In genomic region chr17:32128470-32128869, GRCh38 we compare ENCODE assay signal across 7 cellular contexts. TPM values are rescaled to one million over a fixed set of nuclear protein-coding genes. Genes with fewer than 3 reads are reported as not detected.
DNase-seq lines count a peak whose midpoint lies in the region; ATAC-seq and TF ChIP-seq lines count a peak whose summit lies in the region.
"Not testable (repeated sequence)": the region's sequence is repeated elsewhere in the genome, so short reads cannot be mapped to it uniquely, and the experiment has no call there.

No MANE protein-coding gene starts in this region.

- H3K36me3 Mint-ChIP-seq in activated B cell treated with CpG ODN at 0.5 μM for 24 hours (ENCODE audit: low read depth) = not testable (repeated sequence)

- peak; percentile 16 for DNase-seq in ELR (ENCODE audit: low read depth)
- peak; percentile 5 for DNase-seq in NCI-H2081 treated with DMSO at 0.1 percent for 48 hours (lab: John Stamatoyannopoulos, UW)
- DNase-seq in activated B cell treated with CpG ODN at 0.5 μM for 24 hours; astrocyte of the cerebellum (ENCODE audit: low read depth); lower lobe of right lung; gastrocnemius medialis: not testable (repeated sequence)

- not testable (repeated sequence) for TF ChIP-seq POLR2A in gastrocnemius medialis (IDR thresholded peaks at IDR 0.05)

- peaks cover 21% of the 10 kb centered on the region for H3K4me1 Mint-ChIP-seq in activated B cell treated with CpG ODN at 0.5 μM for 24 hours

- in situ Hi-C loops in astrocyte of the cerebellum (cut with HindIII; ENCODE audit: low sequenced_read_pairs); gastrocnemius medialis (cut with MboI; ENCODE audit: low sequenced_read_pairs in 4 of 4): not testable (repeated sequence)

- H3K9me3 Mint-ChIP-seq in activated B cell treated with CpG ODN at 0.5 μM for 24 hours = not testable (repeated sequence)

- peak overlapping the region; percentile 96 for H3K4me3 Mint-ChIP-seq in activated B cell treated with CpG ODN at 0.5 μM for 24 hours

- not testable (repeated sequence) for H3K27me3 Mint-ChIP-seq in activated B cell treated with CpG ODN at 0.5 μM for 24 hours

- CTCF ChIA-PET in activated B cell treated with CpG ODN at 0.5 μM for 24 hours (lab: Charles Lee) = interaction anchor here (1.5 kb wide), 1 partner anchor 11 kb away, joined by 12 read pairs; no protein-coding TSS in a partner anchor

- not testable (repeated sequence) for H3K36me3 ChIP-seq in lower lobe of right lung, gastrocnemius medialis

- H3K4me1 ChIP-seq in lower lobe of right lung (peaks cover 15% of the 10 kb centered on the region), gastrocnemius medialis (peaks cover 3 to 11% of the 10 kb centered on the region in 2 donors)

- not testable (repeated sequence) for H3K27me3 ChIP-seq in lower lobe of right lung (ENCODE audit: low read depth); gastrocnemius medialis

- POLR2A ChIA-PET in activated B cell treated with CpG ODN at 0.5 μM for 24 hours (lab: Charles Lee) = interaction anchor here (0.7 to 2.2 kb wide), 3 partner anchors 10 to 724 kb away, joined by 3 to 5 read pairs (median 3); partner anchors contain the start of gene RHOT1

- H3K4me3 ChIP-seq in astrocyte of the cerebellum (ENCODE audit: low read depth, low read length) = peak overlapping the region; percentile 69
- peak overlapping the region; percentile 69 for H3K4me3 ChIP-seq in lower lobe of right lung
- H3K4me3 ChIP-seq in gastrocnemius medialis = peak overlapping the region; percentile 66 to 78 (median 72)

- H3K27ac Mint-ChIP-seq in activated B cell treated with CpG ODN at 0.5 μM for 24 hours = peak overlapping the region; percentile 24

- not testable (repeated sequence) for ATAC-seq in activated B cell treated with CpG ODN at 0.5 μM for 24 hours (ENCODE audit: low read depth); lower lobe of right lung; gastrocnemius medialis
- ATAC-seq in esophagus mucosa = peak; percentile 39

- intact Hi-C loops in activated B cell treated with CpG ODN at 0.5 μM for 24 hours (cut with micrococcal nuclease); lower lobe of right lung (cut with DNase I); gastrocnemius medialis (cut with DNase I; ENCODE audit: low total_unique reads): not testable (repeated sequence)

- H3K9me3 ChIP-seq in lower lobe of right lung, gastrocnemius medialis: not testable (repeated sequence)

- not testable (repeated sequence) for TF ChIP-seq CTCF in activated B cell treated with CpG ODN at 0.5 μM for 24 hours (IDR thresholded peaks at IDR 0.05); astrocyte of the cerebellum (IDR thresholded peaks at IDR 0.05; ENCODE audit: low read depth, low read length, missing control alignments); lower lobe of right lung (IDR thresholded peaks at IDR 0.05); gastrocnemius medialis (IDR thresholded peaks at IDR 0.05 in 4 of 5, conservative IDR thresholded peaks at IDR 0.05 in 1 of 5)

- peak overlapping the region; percentile 90 for H3K27ac ChIP-seq in lower lobe of right lung
- H3K27ac ChIP-seq in gastrocnemius medialis = peak overlapping the region in 2 of 4 donors; percentile 75 to 87

RNA-seq across cellular contexts. Expression of gene RHOT1, which starts 13.8 kb away (rescaled TPM):
- 14.8 and 16.2 TPM in 2 replicates for total RNA-seq in activated B cell treated with CpG ODN at 0.5 μM for 24 hours
- 16.2 TPM for total RNA-seq in esophagus mucosa
- 48.6 TPM for total RNA-seq in lower lobe of right lung
- total RNA-seq in gastrocnemius medialis = 10 to 100 TPM; 30.8 to 67.5 (median 36.2) TPM
